ENCODE assay signal across 1 cellular context in the genomic region with DNA sequence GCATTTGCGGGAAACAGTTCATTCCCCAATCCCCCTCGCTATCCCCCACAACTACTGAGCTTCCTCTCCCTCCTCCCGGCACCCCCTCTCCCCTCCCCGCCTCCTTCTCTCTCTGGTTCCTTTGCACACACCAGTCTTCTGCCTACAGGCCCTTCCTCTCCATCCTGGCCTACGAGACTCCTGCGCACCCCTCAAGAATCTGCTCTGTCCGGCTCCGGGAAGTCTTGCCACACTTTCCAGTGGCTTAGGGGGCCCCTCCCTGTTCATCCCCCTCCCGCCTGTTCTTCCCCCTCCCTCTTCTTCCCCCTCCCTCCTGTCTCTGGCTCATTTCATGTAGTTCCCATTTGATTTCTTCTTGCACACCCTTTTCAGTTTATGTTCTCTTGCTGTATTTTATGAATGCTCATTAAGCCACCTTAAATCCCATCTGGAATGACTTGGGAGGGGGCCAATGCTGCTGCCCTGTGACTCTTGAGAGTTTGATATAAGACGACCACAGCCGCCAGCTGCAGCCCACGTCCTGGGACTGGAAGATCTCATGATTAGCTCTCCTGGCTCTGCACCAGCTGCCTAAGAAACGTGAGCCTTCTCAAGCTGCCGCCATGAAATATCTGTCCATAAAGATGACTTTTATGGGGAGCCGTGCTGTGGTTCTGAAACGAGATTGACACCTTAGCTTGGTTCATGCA.
TF ChIP-seq lines count a peak whose summit lies in the region.

No MANE protein-coding gene starts in this region.

TF ChIP-seq in HepG2, 621 proteins besides CTCF, POLR2A, EP300 and RAD21 (continued from another document):
- TF ChIP-seq, protein P1, sequence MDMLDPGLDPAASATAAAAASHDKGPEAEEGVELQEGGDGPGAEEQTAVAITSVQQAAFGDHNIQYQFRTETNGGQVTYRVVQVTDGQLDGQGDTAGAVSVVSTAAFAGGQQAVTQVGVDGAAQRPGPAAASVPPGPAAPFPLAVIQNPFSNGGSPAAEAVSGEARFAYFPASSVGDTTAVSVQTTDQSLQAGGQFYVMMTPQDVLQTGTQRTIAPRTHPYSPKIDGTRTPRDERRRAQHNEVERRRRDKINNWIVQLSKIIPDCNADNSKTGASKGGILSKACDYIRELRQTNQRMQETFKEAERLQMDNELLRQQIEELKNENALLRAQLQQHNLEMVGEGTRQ (IDR thresholded peaks at IDR 0.05; ENCODE audit: low read depth, low read length): no peak
- TF ChIP-seq, protein P1 (CRISPR knock-in tag; IDR thresholded peaks at IDR 0.05; ENCODE audit: borderline replicate concordance): no peak
- TF ChIP-seq TBL1XR1 (IDR thresholded peaks at IDR 0.05; ENCODE audit: borderline replicate concordance, low read length, partially characterized antibody) (no peak), MXD1 (CRISPR knock-in tag; IDR thresholded peaks at IDR 0.05) (no peak), HNRNPLL (IDR thresholded peaks at IDR 0.05; ENCODE audit: low read depth, low read length, poor library complexity, severe bottlenecking) (no peak), PCBP1 (IDR thresholded peaks at IDR 0.05; ENCODE audit: borderline replicate concordance, low read depth, low read length) (no peak), ZNF484 (CRISPR knock-in tag; IDR thresholded peaks at IDR 0.05; ENCODE audit: borderline replicate concordance, low read depth) (no peak), ZSCAN30 (CRISPR knock-in tag; IDR thresholded peaks at IDR 0.05) (no peak), TOE1 (CRISPR knock-in tag; IDR thresholded peaks at IDR 0.05) (no peak)
- TF ChIP-seq, protein P2, sequence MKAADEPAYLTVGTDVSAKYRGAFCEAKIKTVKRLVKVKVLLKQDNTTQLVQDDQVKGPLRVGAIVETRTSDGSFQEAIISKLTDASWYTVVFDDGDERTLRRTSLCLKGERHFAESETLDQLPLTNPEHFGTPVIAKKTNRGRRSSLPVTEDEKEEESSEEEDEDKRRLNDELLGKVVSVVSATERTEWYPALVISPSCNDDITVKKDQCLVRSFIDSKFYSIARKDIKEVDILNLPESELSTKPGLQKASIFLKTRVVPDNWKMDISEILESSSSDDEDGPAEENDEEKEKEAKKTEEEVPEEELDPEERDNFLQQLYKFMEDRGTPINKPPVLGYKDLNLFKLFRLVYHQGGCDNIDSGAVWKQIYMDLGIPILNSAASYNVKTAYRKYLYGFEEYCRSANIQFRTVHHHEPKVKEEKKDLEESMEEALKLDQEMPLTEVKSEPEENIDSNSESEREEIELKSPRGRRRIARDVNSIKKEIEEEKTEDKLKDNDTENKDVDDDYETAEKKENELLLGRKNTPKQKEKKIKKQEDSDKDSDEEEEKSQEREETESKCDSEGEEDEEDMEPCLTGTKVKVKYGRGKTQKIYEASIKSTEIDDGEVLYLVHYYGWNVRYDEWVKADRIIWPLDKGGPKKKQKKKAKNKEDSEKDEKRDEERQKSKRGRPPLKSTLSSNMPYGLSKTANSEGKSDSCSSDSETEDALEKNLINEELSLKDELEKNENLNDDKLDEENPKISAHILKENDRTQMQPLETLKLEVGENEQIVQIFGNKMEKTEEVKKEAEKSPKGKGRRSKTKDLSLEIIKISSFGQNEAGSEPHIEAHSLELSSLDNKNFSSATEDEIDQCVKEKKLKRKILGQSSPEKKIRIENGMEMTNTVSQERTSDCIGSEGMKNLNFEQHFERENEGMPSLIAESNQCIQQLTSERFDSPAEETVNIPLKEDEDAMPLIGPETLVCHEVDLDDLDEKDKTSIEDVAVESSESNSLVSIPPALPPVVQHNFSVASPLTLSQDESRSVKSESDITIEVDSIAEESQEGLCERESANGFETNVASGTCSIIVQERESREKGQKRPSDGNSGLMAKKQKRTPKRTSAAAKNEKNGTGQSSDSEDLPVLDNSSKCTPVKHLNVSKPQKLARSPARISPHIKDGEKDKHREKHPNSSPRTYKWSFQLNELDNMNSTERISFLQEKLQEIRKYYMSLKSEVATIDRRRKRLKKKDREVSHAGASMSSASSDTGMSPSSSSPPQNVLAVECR (CRISPR knock-in tag; IDR thresholded peaks at IDR 0.05; ENCODE audit: borderline replicate concordance): no peak
